ENCODE assay signal across 12 cellular contexts in the genomic region with DNA sequence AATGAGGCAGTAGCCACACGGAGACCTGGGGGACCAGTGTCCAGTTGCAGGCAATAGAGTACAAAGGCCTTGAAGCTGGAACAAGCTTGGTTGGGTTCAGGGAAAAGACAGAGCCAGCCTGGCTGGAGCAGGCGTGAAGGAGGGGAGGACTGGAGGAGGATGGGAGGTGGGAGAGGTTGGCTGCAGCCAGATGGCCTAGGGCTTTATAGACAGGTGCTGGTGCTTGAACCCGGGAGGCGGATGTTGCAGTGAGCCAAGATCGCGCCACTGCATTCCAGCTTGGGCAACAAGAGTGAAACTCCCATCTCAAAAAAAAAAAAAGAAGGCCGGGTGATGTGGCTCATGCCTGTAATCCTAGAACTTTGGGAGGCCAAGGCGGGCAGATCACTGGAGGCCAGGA. TPM values are rescaled to one million over a fixed set of nuclear protein-coding genes. Genes with fewer than 3 reads are reported as not detected.
DNase-seq lines count a peak whose midpoint lies in the region; ATAC-seq and TF ChIP-seq lines count a peak whose summit lies in the region.
"Had no signal": no experiment of that assay in that cellular context is flagged by ENCODE, and none has a peak within 500 bp of the region (broad histone marks: within the 10 kb centered on the region; RNA-seq: fewer than 3 reads in every experiment).

No MANE protein-coding gene starts in this region.

- peak overlapping the region; percentile 78 for H3K4me3 Mint-ChIP-seq in MCF 10A (ENCODE audit: unreplicated experiment)
- H3K4me3 Mint-ChIP-seq in naive thymus-derived CD4-positive, alpha-beta T cell: peak overlapping the region in 9 of 10 donors; percentile 18 to 93 (median 89)

- H3K27ac Mint-ChIP-seq in MCF 10A (ENCODE audit: low read depth, unreplicated experiment): peak overlapping the region; percentile 89
- H3K27ac Mint-ChIP-seq in naive thymus-derived CD4-positive, alpha-beta T cell: peak overlapping the region in 7 of 9 donors; percentile 81 to 90 (median 84)

- peaks cover 4 to 10% of the 10 kb centered on the region in 2 donors for H3K4me1 ChIP-seq in naive thymus-derived CD4-positive, alpha-beta T cell (ENCODE audit: control insufficient read depth in 2 of 2, insufficient read depth in 2 of 2, low read length in 2 of 2)

- ATAC-seq in naive thymus-derived CD4-positive, alpha-beta T cell: no peak
- ATAC-seq in HG03439 (IDR thresholded peaks at IDR 0.05; ENCODE audit: unreplicated experiment) (no peak), HG03354 (IDR thresholded peaks at IDR 0.05; ENCODE audit: poor library complexity, severe bottlenecking, unreplicated experiment) (no peak)
- ATAC-seq: heart right ventricle had no signal

- POLR2A ChIA-PET in MCF 10A (lab: Yijun Ruan, JAX): interaction anchor here (0.9 to 5.8 kb wide), 19 partner anchors 10 to 1273 kb away, joined by 3 to 82 read pairs (median 6); a partner anchor contains a TSS
- POLR2A ChIA-PET in naive thymus-derived CD4-positive, alpha-beta T cell (lab: Charles Lee): interaction anchor here (0.6 to 1.4 kb wide), 3 partner anchors 11 to 1590 kb away, joined by 3 to 5 read pairs (median 3); a partner anchor contains a TSS

- peaks cover 39% of the 10 kb centered on the region for H3K4me1 Mint-ChIP-seq in MCF 10A (ENCODE audit: insufficient read depth, unreplicated experiment)
- peaks cover 17 to 51% (median 39%) of the 10 kb centered on the region in 7 donors for H3K4me1 Mint-ChIP-seq in naive thymus-derived CD4-positive, alpha-beta T cell

- no peaks in the 10 kb centered on the region for H3K9me3 ChIP-seq in naive thymus-derived CD4-positive, alpha-beta T cell (ENCODE audit: control insufficient read depth in 2 of 3, low read length in 3 of 3)
- H3K9me3 ChIP-seq: heart right ventricle, SJSA1 had no signal

- no peak for TF ChIP-seq CTCF in MCF 10A (IDR thresholded peaks at IDR 0.05; ENCODE audit: unreplicated experiment)

- H3K27ac ChIP-seq in naive thymus-derived CD4-positive, alpha-beta T cell (ENCODE audit: low read depth, low read length): peak overlapping the region; percentile 77
- H3K27ac ChIP-seq: SJSA1 had no signal

- DNase-seq in COLO668 (lab: John Stamatoyannopoulos, UW; ENCODE audit: unreplicated experiment) (peak; percentile 30), M059J (ENCODE audit: low read depth) (peak; percentile 42), MCF 10A (ENCODE audit: unreplicated experiment) (peak; percentile 76), germinal center (ENCODE audit: low spot score) (no peak), hippocampal formation (lab: John Stamatoyannopoulos, UW) (no peak)
- no peak for DNase-seq in naive thymus-derived CD4-positive, alpha-beta T cell
- DNase-seq: activated gamma-delta T cell treated with Interleukin-2 at 50 U/mL for 16 hours, heart right ventricle had no signal

- no peaks in the 10 kb centered on the region for H3K36me3 ChIP-seq in naive thymus-derived CD4-positive, alpha-beta T cell (ENCODE audit: control insufficient read depth in 2 of 3, insufficient read depth in 3 of 3, low read length in 3 of 3)
- H3K36me3 ChIP-seq: heart right ventricle, SJSA1 had no signal

- peaks cover 12% of the 10 kb centered on the region for H3K36me3 Mint-ChIP-seq in MCF 10A (ENCODE audit: insufficient read depth, unreplicated experiment)
- peaks cover 0 to 6% (median 0%) of the 10 kb centered on the region in 5 donors for H3K36me3 Mint-ChIP-seq in naive thymus-derived CD4-positive, alpha-beta T cell

- intact Hi-C loops in MCF 10A (cut with micrococcal nuclease): no loop called here
- intact Hi-C loops in naive thymus-derived CD4-positive, alpha-beta T cell (cut with micrococcal nuclease): no loop called here

- CTCF ChIA-PET in MCF 10A (lab: Yijun Ruan, JAX): interaction anchor here (0.8 to 2.4 kb wide), 12 partner anchors 11 to 373 kb away, joined by 3 to 28 read pairs (median 3); a partner anchor contains a TSS
- CTCF ChIA-PET in naive thymus-derived CD4-positive, alpha-beta T cell (lab: Charles Lee): interaction anchor here (0.5 to 1.5 kb wide), 3 partner anchors 10 to 473 kb away, joined by 3 to 4 read pairs (median 3); no protein-coding TSS in a partner anchor

- no TSS peak for BruUV-seq in MCF 10A (replicated peaks; lab: Mats Ljungman, UMichigan)

- H3K27me3 ChIP-seq in naive thymus-derived CD4-positive, alpha-beta T cell (ENCODE audit: control insufficient read depth in 2 of 2, insufficient read depth in 2 of 2, low read length in 2 of 2): no peaks in the 10 kb centered on the region
- H3K27me3 ChIP-seq: SJSA1 had no signal

- no peaks in the 10 kb centered on the region for H3K27me3 Mint-ChIP-seq in MCF 10A (ENCODE audit: insufficient read depth, unreplicated experiment)
- no peaks in the 10 kb centered on the region for H3K27me3 Mint-ChIP-seq in naive thymus-derived CD4-positive, alpha-beta T cell

- H3K9me3 Mint-ChIP-seq in MCF 10A (ENCODE audit: unreplicated experiment): no peaks in the 10 kb centered on the region
- peaks cover 0 to 3% (median 0%) of the 10 kb centered on the region in 11 donors for H3K9me3 Mint-ChIP-seq in naive thymus-derived CD4-positive, alpha-beta T cell

- no peak overlapping the region for H3K4me3 ChIP-seq in naive thymus-derived CD4-positive, alpha-beta T cell (ENCODE audit: low read length)
- H3K4me3 ChIP-seq: SJSA1 had no signal

RNA-seq across cellular contexts. Expression of a gene that starts 1.7 kb away (rescaled TPM):
- 8.5 and 8.9 TPM in 2 replicates for total RNA-seq in M059J (2014; rRNA removed; shearing (Covaris generic))
- 277 and 333 TPM in 2 replicates for total RNA-seq in MCF 10A (2022)
- total RNA-seq in naive thymus-derived CD4-positive, alpha-beta T cell: 10 to 100 TPM; 35.5 to 56.9 (median 38.7) TPM
- polyA plus RNA-seq in naive thymus-derived CD4-positive, alpha-beta T cell: 100 to 1,000 TPM; 120 to 139 TPM
- total RNA-seq: SJSA1 had no signal

RNA-seq across cellular contexts. Expression of a gene that starts 9.9 kb away (rescaled TPM):
- total RNA-seq in M059J (2014; rRNA removed; shearing (Covaris generic)): not detected in 2 replicates
- not detected in 2 replicates for total RNA-seq in MCF 10A (2022)
- 10 to 100 TPM in 1 of 5 experiments, 1 to 10 TPM in 1, under 1 TPM in 1, not detected in 2; 0.53 to 61.2 (median 2.1) TPM for total RNA-seq in naive thymus-derived CD4-positive, alpha-beta T cell
- not detected for polyA plus RNA-seq in naive thymus-derived CD4-positive, alpha-beta T cell
- total RNA-seq: HT1080, SJSA1 had no signal

RNA-seq across cellular contexts. Expression of a gene that starts 38.0 kb away (rescaled TPM):
- total RNA-seq in M059J (2014; rRNA removed; shearing (Covaris generic)): not detected in 2 replicates
- 343 and 381 TPM in 2 replicates for total RNA-seq in MCF 10A (2022)
- under 1 TPM in 1 of 5 experiments, not detected in 4; 0.88 TPM for total RNA-seq in naive thymus-derived CD4-positive, alpha-beta T cell
- 1 to 10 TPM in 1 of 2 donors, not detected in 1; 1.5 TPM for polyA plus RNA-seq in naive thymus-derived CD4-positive, alpha-beta T cell
- total RNA-seq: SJSA1 had no signal

RNA-seq across cellular contexts. Expression of a gene that starts 42.0 kb away (rescaled TPM):
- 8.3 and 18.3 TPM in 2 replicates for total RNA-seq in M059J (2014; rRNA removed; shearing (Covaris generic))
- total RNA-seq in MCF 10A (2022): 1.0 and 1.2 TPM in 2 replicates
- under 1 TPM in 2 of 5 experiments, not detected in 3; 0.46 to 0.51 TPM for total RNA-seq in naive thymus-derived CD4-positive, alpha-beta T cell
- not detected for polyA plus RNA-seq in naive thymus-derived CD4-positive, alpha-beta T cell

RNA-seq across cellular contexts. Expression of a gene that starts 49.7 kb away (rescaled TPM):
- total RNA-seq in M059J (2014; rRNA removed; shearing (Covaris generic)): 88.9 and 114 TPM in 2 replicates
- total RNA-seq in MCF 10A (2022): 49.2 and 60.3 TPM in 2 replicates
- total RNA-seq in naive thymus-derived CD4-positive, alpha-beta T cell: 10 to 100 TPM; 26.1 to 84.7 (median 38.0) TPM
- polyA plus RNA-seq in naive thymus-derived CD4-positive, alpha-beta T cell: 10 to 100 TPM; 45.1 to 47.1 TPM

Comparison
In these comparisons a context has a peak if more than half of its experiments do, and no peak if none do; other contexts are left out.
1. DNase-seq: peak in COLO668 (single experiment), M059J (single experiment) and MCF 10A (single experiment); none in naive thymus-derived CD4-positive, alpha-beta T cell (0 of 9), germinal center (single experiment) and hippocampal formation (0 of 2).
2. RNA of a gene that starts 38.0 kb away (total RNA-seq): 343 to 381 TPM in MCF 10A; 0.88 TPM in naive thymus-derived CD4-positive, alpha-beta T cell and not detected in M059J; every median in the first group is over 100 times any median in the second.